In the genomic region with DNA sequence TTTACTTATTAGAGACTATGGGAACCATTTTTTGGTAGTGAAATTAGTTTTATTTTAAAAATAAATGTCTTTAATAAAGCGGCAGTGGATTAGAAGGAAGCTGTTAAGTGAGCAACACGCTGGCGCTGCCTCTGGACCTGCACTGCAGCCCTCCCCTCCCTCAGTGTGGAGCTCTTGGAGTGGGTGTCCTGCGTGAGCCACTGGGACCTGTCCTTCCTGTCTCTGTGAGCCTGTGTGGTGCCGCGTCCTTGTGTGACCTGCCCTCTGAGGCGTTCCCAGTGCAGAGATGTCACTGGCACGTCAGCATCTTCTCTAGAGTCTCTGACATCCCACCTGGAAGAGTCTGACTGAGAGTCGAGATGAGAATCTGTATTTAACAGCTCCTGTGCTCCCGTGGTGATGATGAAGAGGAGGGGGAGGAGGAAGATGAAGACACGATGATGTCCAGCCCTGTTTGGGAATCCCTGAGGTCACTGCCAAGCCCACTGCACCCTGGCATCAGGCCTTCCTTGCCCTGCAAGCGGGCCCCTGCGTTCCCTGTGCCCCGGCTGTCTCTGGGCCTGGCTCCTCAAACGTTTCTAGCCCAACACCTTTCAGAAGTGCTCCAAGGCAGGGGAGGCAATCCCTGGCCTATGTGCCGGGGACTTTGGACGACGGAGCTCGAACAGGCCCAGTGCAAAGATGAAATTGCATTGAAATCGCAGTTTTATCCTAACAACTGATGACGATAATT, we compare ENCODE assay signal across 16 cellular contexts.
"Had no signal": no experiment of that assay in that cellular context is flagged by ENCODE, and none has a peak within 500 bp of the region (broad histone marks: within the 10 kb centered on the region; RNA-seq: fewer than 3 reads in every experiment).

No MANE protein-coding gene starts in this region.

- DNase-seq: activated CD4-positive, alpha-beta memory T cell treated with anti-CD3 and anti-CD28 coated beads for 36 hours; activated CD4-positive, alpha-beta T cell treated with anti-CD3 and anti-CD28 coated beads for 1 hour; activated gamma-delta T cell treated with Interleukin-2 at 50 U/mL for 16 hours; activated naive CD8-positive, alpha-beta T cell treated with anti-CD3 and anti-CD28 coated beads, Interleukin-2, amount 10 ng/mL, durations not matched to agents 7 days and 5 days; activated T-cell treated with anti-CD3 and anti-CD28 coated beads, Interleukin-2, amount 50 U/mL, for 4 hours; anterior cingulate cortex; effector CD4-positive, alpha-beta T cell; kidney glomerular epithelial cell; mammary epithelial cell; natural killer cell; occipital lobe; stimulated activated CD4-positive, alpha-beta T cell treated with anti-CD3 and anti-CD28 coated beads, Interleukin-2, amount 100 ng/mL, for 48 hours; stimulated activated naive CD8-positive, alpha-beta T cell treated with anti-CD3 and anti-CD28 coated beads, Interleukin-15, Interleukin-2, amounts not matched to agents 100 U/mL and 50 U/mL, for 24 hours; SW 1271 had no signal

- H3K36me3 Mint-ChIP-seq: activated CD4-positive, alpha-beta memory T cell treated with anti-CD3 and anti-CD28 coated beads for 36 hours; activated naive CD8-positive, alpha-beta T cell treated with anti-CD3 and anti-CD28 coated beads, Interleukin-2, amount 10 ng/mL, durations not matched to agents 7 days and 5 days; natural killer cell had no signal

- H3K9me3 Mint-ChIP-seq: activated CD4-positive, alpha-beta memory T cell treated with anti-CD3 and anti-CD28 coated beads for 36 hours; activated naive CD8-positive, alpha-beta T cell treated with anti-CD3 and anti-CD28 coated beads, Interleukin-2, amount 10 ng/mL, durations not matched to agents 7 days and 5 days; activated T-cell treated with anti-CD3 and anti-CD28 coated beads, Interleukin-2, amount 50 U/mL, for 4 hours; natural killer cell; T-helper 2 cell treated with Interferon-gamma antibody and Interleukin-4, amounts not matched to agents 5 μg/mL and 100 μg/mL, for 36 hours had no signal

- H3K4me3 Mint-ChIP-seq: activated CD4-positive, alpha-beta memory T cell treated with anti-CD3 and anti-CD28 coated beads for 36 hours; activated naive CD8-positive, alpha-beta T cell treated with anti-CD3 and anti-CD28 coated beads, Interleukin-2, amount 10 ng/mL, durations not matched to agents 7 days and 5 days; activated T-cell treated with anti-CD3 and anti-CD28 coated beads, Interleukin-2, amount 50 U/mL, for 4 hours; natural killer cell; T-helper 2 cell treated with Interferon-gamma antibody and Interleukin-4, amounts not matched to agents 5 μg/mL and 100 μg/mL, for 36 hours had no signal

- H3K27me3 Mint-ChIP-seq: activated CD4-positive, alpha-beta memory T cell treated with anti-CD3 and anti-CD28 coated beads for 36 hours; activated naive CD8-positive, alpha-beta T cell treated with anti-CD3 and anti-CD28 coated beads, Interleukin-2, amount 10 ng/mL, durations not matched to agents 7 days and 5 days had no signal

- ATAC-seq: activated T-cell treated with anti-CD3 and anti-CD28 coated beads, Interleukin-2, amount 50 U/mL, for 4 hours; gastroesophageal sphincter; natural killer cell; stimulated activated naive CD8-positive, alpha-beta T cell treated with anti-CD3 and anti-CD28 coated beads, Interleukin-15, Interleukin-2, amounts not matched to agents 100 U/mL and 50 U/mL, for 24 hours had no signal

- H3K27ac Mint-ChIP-seq: activated CD4-positive, alpha-beta memory T cell treated with anti-CD3 and anti-CD28 coated beads for 36 hours; activated naive CD8-positive, alpha-beta T cell treated with anti-CD3 and anti-CD28 coated beads, Interleukin-2, amount 10 ng/mL, durations not matched to agents 7 days and 5 days; T-helper 2 cell treated with Interferon-gamma antibody and Interleukin-4, amounts not matched to agents 5 μg/mL and 100 μg/mL, for 36 hours had no signal
